In genomic region chr10:36393800-36394199, GRCh38 we compare ENCODE assay signal across 19 cellular contexts.
DNase-seq lines count a peak whose midpoint lies in the region; ATAC-seq, FAIRE-seq and TF ChIP-seq lines count a peak whose summit lies in the region.
"Had no signal": no experiment of that assay in that cellular context is flagged by ENCODE, and none has a peak within 500 bp of the region (broad histone marks: within the 10 kb centered on the region; RNA-seq: fewer than 3 reads in every experiment).

No MANE protein-coding gene starts in this region.

- no peak for TF ChIP-seq CTCF in AG09319 (IDR thresholded peaks at IDR 0.05; ENCODE audit: low read depth, low read length)
- no peak for TF ChIP-seq CTCF in bronchial epithelial cell (IDR thresholded peaks at IDR 0.05; ENCODE audit: insufficient read depth, low read length, severe bottlenecking)
- no peak for TF ChIP-seq CTCF in fibroblast of the aortic adventitia (IDR thresholded peaks at IDR 0.05; ENCODE audit: insufficient read depth, low read length)

- no peak for ATAC-seq in GM21381 (IDR thresholded peaks at IDR 0.05; ENCODE audit: unreplicated experiment)
- ATAC-seq: K562, Panc1 had no signal

- no peak overlapping the region for H3K4me3 ChIP-seq in bronchial epithelial cell (ENCODE audit: low read depth, low read length)
- no peak overlapping the region for H3K4me3 ChIP-seq in fibroblast of the aortic adventitia (ENCODE audit: low read depth, low read length)
- H3K4me3 ChIP-seq: K562, SJSA1 had no signal

- no peaks in the 10 kb centered on the region for H3K36me3 ChIP-seq in bronchial epithelial cell (ENCODE audit: control insufficient read depth, insufficient read depth, low read length)
- H3K36me3 ChIP-seq: SJSA1 had no signal

- no peak for FAIRE-seq in bronchial epithelial cell (lab: Jason Lieb, UNC)
- no peak for FAIRE-seq in GM19239 (lab: Jason Lieb, UNC)
- FAIRE-seq: A204.1, G401.6, K562 had no signal

- DNase-seq in AG09319 (ENCODE audit: extremely low read depth, low read depth) (peak; percentile 11), HCEC 1CT (peak; percentile 77), bronchial epithelial cell (ENCODE audit: low read depth) (peak; percentile 81), fibroblast of the aortic adventitia (ENCODE audit: low read depth) (peak; percentile 35), GM19239 (ENCODE audit: insufficient read length, low spot score) (no peak), anterior cingulate cortex (lab: John Stamatoyannopoulos, UW) (no peak), NCI-H82 (lab: John Stamatoyannopoulos, UW) (no peak)
- DNase-seq: DND-41, GOT3, MV-4-11, NCI-H1694 treated with DMSO at 0.1 percent for 48 hours, NCI-H345, NCI-H524 treated with DMSO at 0.1 percent for 48 hours had no signal

- H3K27me3 ChIP-seq in bronchial epithelial cell (ENCODE audit: control insufficient read depth, insufficient read depth, low read length), result no peaks in the 10 kb centered on the region
- H3K27me3 ChIP-seq: SJSA1 had no signal

Comparison
In these comparisons a context has a peak if more than half of its experiments do, and no peak if none do; other contexts are left out.
1. DNase-seq: peak in AG09319 (single experiment), HCEC 1CT (single experiment), bronchial epithelial cell (single experiment) and fibroblast of the aortic adventitia (single experiment); none in GM19239 (single experiment), anterior cingulate cortex (0 of 58) and NCI-H82 (single experiment).